ENCODE assay signal across 8 cellular contexts in genomic region chr4:145099653-145100052, GRCh38. TPM values are rescaled to one million over a fixed set of nuclear protein-coding genes. Genes with fewer than 3 reads are reported as not detected.
A peak's percentile ranks its signal among the peaks of the same experiment; 100 is the strongest.
DNase-seq lines count a peak whose midpoint lies in the region; ATAC-seq, FAIRE-seq and TF ChIP-seq lines count a peak whose summit lies in the region.

No MANE protein-coding gene starts in this region.

- no peak for TF ChIP-seq EP300 in H1 (IDR thresholded peaks at IDR 0.05; ENCODE audit: borderline replicate concordance in 1 of 2, low read depth in 2 of 2, low read length in 2 of 2)

- DNase-seq in NOMO-1 treated with dmso at 0.1 percent for 144 hours (lab: John Stamatoyannopoulos, UW; ENCODE audit: unreplicated experiment) (peak; percentile 1), H1 (ENCODE audit: low read depth in 1 of 2, low spot score in 2 of 2) (no peak), renal cortical epithelial cell (ENCODE audit: low read depth) (peak; percentile 2), NCI-H345 (lab: John Stamatoyannopoulos, UW) (no peak), NCI-H748 treated with DMSO at 0.1 percent for 48 hours (lab: John Stamatoyannopoulos, UW) (no peak), HCEC 1CT (no peak)

- no peak overlapping the region for H3K56ac ChIP-seq in H1 (replicated peaks; ENCODE audit: insufficient read length, low read depth, low read length)

- CTCF ChIA-PET in H1 (lab: Charles Lee; ENCODE audit: partially characterized antibody): interaction anchor here (1.9 kb wide), 1 partner anchor 14 kb away, joined by 5 read pairs; no protein-coding TSS in a partner anchor

- no peak overlapping the region for H2BK5ac ChIP-seq in H1 (ENCODE audit: low read depth, low read length)

- no peak for TF ChIP-seq RAD21 in H1 (IDR thresholded peaks at IDR 0.05 in 1 of 2, conservative IDR thresholded peaks at IDR 0.05 in 1 of 2; ENCODE audit: low read depth in 2 of 2, low read length in 2 of 2)

- H2AK5ac ChIP-seq in H1 (ENCODE audit: low read depth, low read length): no peak overlapping the region

- H2BK12ac ChIP-seq in H1 (ENCODE audit: low read depth, low read length): no peak overlapping the region

- ATAC-seq in GM18867 (IDR thresholded peaks at IDR 0.05; ENCODE audit: unreplicated experiment) (peak; percentile 18), HG02642 (IDR thresholded peaks at IDR 0.05; ENCODE audit: poor library complexity, unreplicated experiment) (no peak)

- 84% methylated on average over 5 of the region's 5 CpGs; no CpG with 5 or more reads in 1 of the 2 experiments for WGBS in H1 (ENCODE audit: extremely low coverage in 1 of 2, insufficient coverage in 1 of 2, insufficient read length in 1 of 2, insufficient replicate concordance in 2 of 2, low coverage in 1 of 2, low lambda C conversion rate in 2 of 2, missing lambda C conversion rate in 1 of 2), 2 experiments

- POLR2A ChIA-PET in H1 (lab: Charles Lee; ENCODE audit: partially characterized antibody): interaction anchor here (1.1 to 2.1 kb wide), 2 partner anchors 42 to 85 kb away, joined by 3 to 7 read pairs; no protein-coding TSS in a partner anchor

- peaks cover 33 to 92% of the 10 kb centered on the region in 2 experiments for H3K79me2 ChIP-seq in H1 (ENCODE audit: control insufficient read depth in 1 of 2, insufficient read depth in 2 of 2, low read length in 2 of 2)

- peaks cover 3 to 16% (median 9%) of the 10 kb centered on the region in 4 experiments for H3K36me3 ChIP-seq in H1 (ENCODE audit: control insufficient read depth in 2 of 4, insufficient read depth in 4 of 4, low read length in 3 of 4)

- no peak overlapping the region for H4K91ac ChIP-seq in H1 (replicated peaks; ENCODE audit: insufficient read length, low read length)

- no peak overlapping the region for H4K8ac ChIP-seq in H1 (ENCODE audit: extremely low read depth, insufficient read depth, low read length)

- H3K27me3 ChIP-seq in H1 (replicated peaks in 1 of 4; ENCODE audit: control insufficient read depth in 3 of 4, extremely low read depth in 1 of 4, insufficient read depth in 3 of 4, low read length in 3 of 4): no peaks in the 10 kb centered on the region

- no peak overlapping the region for H2BK15ac ChIP-seq in H1 (ENCODE audit: low read length)

- no peak overlapping the region for H3K4ac ChIP-seq in H1 (replicated peaks; ENCODE audit: insufficient read length, low read depth, low read length)

- peak overlapping the region in 3 of 4 experiments; percentile 88 to 96 (median 96); a peak in 4 of 8 replicates for H3K4me3 ChIP-seq in H1 (ENCODE audit: extremely low read depth in 1 of 4, insufficient read depth in 2 of 4, low read depth in 3 of 4, low read length in 4 of 4)

- H2BK20ac ChIP-seq in H1 (ENCODE audit: low read length): no peak overlapping the region

- H4K5ac ChIP-seq in H1 (ENCODE audit: insufficient read length, low read depth, low read length): no peak overlapping the region

- TF ChIP-seq POLR2A in H1 (IDR thresholded peaks at IDR 0.05; ENCODE audit: control extremely low read depth in 1 of 2, low read depth in 2 of 2, low read length in 2 of 2): no peak

- no peak overlapping the region for H3K27ac ChIP-seq in H1 (ENCODE audit: low read depth, low read length)

- peak overlapping the region in 1 of 4 experiments; percentile 64; a peak in 1 of 7 replicates for H3K9ac ChIP-seq in H1 (replicated peaks in 1 of 4; ENCODE audit: extremely low read depth in 1 of 4, low read depth in 3 of 4, low read length in 3 of 4)

- H3K23me2 ChIP-seq in H1 (ENCODE audit: low read depth, low read length): no peaks in the 10 kb centered on the region

- TF ChIP-seq CTCF in H1 (IDR thresholded peaks at IDR 0.05; ENCODE audit: control extremely low read depth in 1 of 3, insufficient read depth in 1 of 3, low read depth in 1 of 3, low read length in 3 of 3): no peak

- peak overlapping the region; percentile 62 to 88 for H3K4me2 ChIP-seq in H1 (ENCODE audit: insufficient read depth in 1 of 2, low read depth in 2 of 2, low read length in 2 of 2)

- H3K4me1 ChIP-seq in H1 (replicated peaks in 1 of 4; ENCODE audit: control insufficient read depth in 3 of 4, insufficient read depth in 4 of 4, low read length in 3 of 4): peaks cover 0 to 6% (median 1%) of the 10 kb centered on the region in 4 experiments; a peak in 2 of 7 replicates

- no peak overlapping the region for H3K14ac ChIP-seq in H1 (ENCODE audit: insufficient read length)

- H3K9me3 ChIP-seq in H1 (ENCODE audit: insufficient read depth in 2 of 2, low read depth in 1 of 2, low read length in 1 of 2): no peaks in the 10 kb centered on the region

- FAIRE-seq in H1 (lab: Jason Lieb, UNC): no peak

- H3K18ac ChIP-seq in H1 (ENCODE audit: extremely low read depth, low read length): no peak overlapping the region

- peaks cover 1 to 3% of the 10 kb centered on the region in 2 experiments for H4K20me1 ChIP-seq in H1 (replicated peaks in 1 of 2; ENCODE audit: control insufficient read depth in 1 of 2, insufficient read depth in 2 of 2, low read length in 2 of 2)

- no peak overlapping the region for H3K23ac ChIP-seq in H1 (ENCODE audit: insufficient read length)

- H3K79me1 ChIP-seq in H1 (ENCODE audit: low read depth, low read length): no peaks in the 10 kb centered on the region; the same call in 1 of the 2 replicates

- H2AFZ ChIP-seq in H1 (ENCODE audit: low read length): no peak overlapping the region

- no peak overlapping the region for H2BK120ac ChIP-seq in H1 (replicated peaks; ENCODE audit: low read depth, low read length)

TF ChIP-seq in H1, 55 proteins besides CTCF, POLR2A, EP300 and RAD21:
- TF ChIP-seq SIX5 (IDR thresholded peaks at IDR 0.05; ENCODE audit: low read depth, low read length): no peak
- TF ChIP-seq ASH2L (IDR thresholded peaks at IDR 0.05; ENCODE audit: low read length): no peak
- TF ChIP-seq CBX5 (IDR thresholded peaks at IDR 0.05; ENCODE audit: low read depth, low read length): no peak
- no peak for TF ChIP-seq HDAC2 (IDR thresholded peaks at IDR 0.05; ENCODE audit: borderline replicate concordance in 1 of 2, low read depth in 2 of 2, low read length in 2 of 2)
- TF ChIP-seq YY1 (IDR thresholded peaks at IDR 0.05; ENCODE audit: low read depth, low read length): no peak
- TF ChIP-seq SIRT6 (IDR thresholded peaks at IDR 0.05; ENCODE audit: low read length): no peak
- TF ChIP-seq E2F6 (IDR thresholded peaks at IDR 0.05): no peak
- TF ChIP-seq SIN3A (conservative IDR thresholded peaks at IDR 0.05 in 1 of 2, IDR thresholded peaks at IDR 0.05 in 1 of 2; ENCODE audit: low read depth in 1 of 2, low read length in 2 of 2): no peak
- no peak for TF ChIP-seq SP1 (IDR thresholded peaks at IDR 0.05; ENCODE audit: low read depth, low read length)
- TF ChIP-seq BACH1 (IDR thresholded peaks at IDR 0.05; ENCODE audit: low read length): no peak
- no peak for TF ChIP-seq FOSL1 (IDR thresholded peaks at IDR 0.05; ENCODE audit: insufficient read depth, low read depth, low read length)

RNA-seq across cellular contexts. Expression of gene ABCE1, which starts 1.5 kb away (rescaled TPM):
- total RNA-seq in H1 (2021; fragmentation: NEBNext Ultra II Directional; extraction: Animal tissue kit (Norgen Biotek cat#: 25700)): 125 and 126 TPM in 2 replicates
- 36.5 and 43.7 TPM in 2 replicates for polyA plus RNA-seq in H1 (2011; rRNA removed)
- polyA plus RNA-seq in H1 (2011; cell fraction: cytosol; rRNA removed): 63.2 TPM
- polyA plus RNA-seq in H1 (2011; cell fraction: nucleus; rRNA removed): 61.0 TPM
- polyA plus RNA-seq in H1 (2012, experiment 1 of 2): 81.6 to 143 TPM (median 113 TPM) in 4 replicates
- 4.4 TPM for polyA plus RNA-seq in H1 (2012, experiment 2 of 2)
- polyA plus RNA-seq in H1 (2013, experiment 1 of 2): 76.2 TPM
- polyA plus RNA-seq in H1 (2013, experiment 2 of 2): 75.1 TPM
- polyA minus RNA-seq in H1 (2011; rRNA and poly(A)+ RNA removed): 189 and 249 TPM in 2 replicates
- 66.3 TPM for polyA minus RNA-seq in H1 (2011; cell fraction: cytosol; rRNA and poly(A)+ RNA removed)
- 109 TPM for polyA minus RNA-seq in H1 (2011; cell fraction: nucleus; rRNA and poly(A)+ RNA removed)
- total RNA-seq in renal cortical epithelial cell: 144 and 179 TPM in 2 replicates

RNA-seq across cellular contexts. Expression of gene ANAPC10, which starts 1.7 kb away (rescaled TPM):
- 21.6 and 23.3 TPM in 2 replicates for total RNA-seq in H1 (2021; fragmentation: NEBNext Ultra II Directional; extraction: Animal tissue kit (Norgen Biotek cat#: 25700))
- polyA plus RNA-seq in H1 (2011; rRNA removed): 8.8 and 17.6 TPM in 2 replicates
- polyA plus RNA-seq in H1 (2011; cell fraction: cytosol; rRNA removed): 18.0 TPM
- polyA plus RNA-seq in H1 (2011; cell fraction: nucleus; rRNA removed): 8.6 TPM
- polyA plus RNA-seq in H1 (2012, experiment 1 of 2): 12.4 to 14.6 TPM (median 13.8 TPM) in 4 replicates
- 17.2 TPM for polyA plus RNA-seq in H1 (2012, experiment 2 of 2)
- polyA plus RNA-seq in H1 (2013, experiment 1 of 2): 15.1 TPM
- polyA plus RNA-seq in H1 (2013, experiment 2 of 2): 14.1 TPM
- 23.2 and 24.5 TPM in 2 replicates for polyA minus RNA-seq in H1 (2011; rRNA and poly(A)+ RNA removed)
- polyA minus RNA-seq in H1 (2011; cell fraction: cytosol; rRNA and poly(A)+ RNA removed): 5.9 TPM
- polyA minus RNA-seq in H1 (2011; cell fraction: nucleus; rRNA and poly(A)+ RNA removed): 57.7 TPM
- 32.5 and 37.0 TPM in 2 replicates for total RNA-seq in renal cortical epithelial cell

Comparison
In these comparisons a context has a peak if more than half of its experiments do, and no peak if none do; other contexts are left out.
1. DNase-seq: peak in NOMO-1 treated with dmso at 0.1 percent for 144 hours (single experiment) and renal cortical epithelial cell (single experiment); none in H1 (0 of 2), NCI-H345 (single experiment), NCI-H748 treated with DMSO at 0.1 percent for 48 hours (single experiment) and HCEC 1CT (single experiment).